ENCODE assay signal across 16 cellular contexts in genomic region chr10:15314482-15315070, GRCh38. TPM values are rescaled to one million over a fixed set of nuclear protein-coding genes. Genes with fewer than 3 reads are reported as not detected.
A peak's percentile ranks its signal among the peaks of the same experiment; 100 is the strongest.
DNase-seq lines count a peak whose midpoint lies in the region; ATAC-seq and FAIRE-seq lines count a peak whose summit lies in the region.
"Had no signal": no experiment of that assay in that cellular context is flagged by ENCODE, and none has a peak within 500 bp of the region (broad histone marks: within the 10 kb centered on the region; RNA-seq: fewer than 3 reads in every experiment).

No MANE protein-coding gene starts in this region.

- no peak overlapping the region for H3K4me3 Mint-ChIP-seq in stimulated activated effector memory CD8-positive, alpha-beta T cell treated with anti-CD3 and anti-CD28 coated beads, Interleukin-12 subunit alpha, Interleukin-12 subunit beta, amount 100 ng/mL, for 72 hours
- H3K4me3 Mint-ChIP-seq: B cell; CD4-positive, alpha-beta memory T cell; HFFc6 had no signal

- H3K27me3 ChIP-seq in H7 (ENCODE audit: control insufficient read depth, insufficient read depth, low read length) (no peaks in the 10 kb centered on the region), layer of hippocampus (ENCODE audit: control insufficient read depth, insufficient read depth, low read length) (no peaks in the 10 kb centered on the region), Karpas-422 (ENCODE audit: low read length) (no peaks in the 10 kb centered on the region), small intestine (ENCODE audit: control insufficient read depth in 2 of 2, insufficient read depth in 2 of 2, low read length in 2 of 2) (no peaks in the 10 kb centered on the region)
- H3K27me3 ChIP-seq: MG63, Peyer's patch had no signal

- peaks cover 5% of the 10 kb centered on the region for H3K4me1 Mint-ChIP-seq in stimulated activated effector memory CD8-positive, alpha-beta T cell treated with anti-CD3 and anti-CD28 coated beads, Interleukin-12 subunit alpha, Interleukin-12 subunit beta, amount 100 ng/mL, for 72 hours
- H3K4me1 Mint-ChIP-seq: B cell had no signal

- WGBS in small intestine, 3 donors = 92 to 96% (median 94%) methylated on average over 17 of the region's 17 CpGs

- H3K9ac ChIP-seq in Karpas-422 (ENCODE audit: low read length) = no peak overlapping the region

- no peak overlapping the region for H3K4me3 ChIP-seq in H7 (ENCODE audit: insufficient read depth, low read depth, low read length)
- H3K4me3 ChIP-seq in Karpas-422 (ENCODE audit: low read length) = no peak overlapping the region
- H3K4me3 ChIP-seq in small intestine (ENCODE audit: low read depth in 1 of 2, low read length in 2 of 2) = no peak overlapping the region
- H3K4me3 ChIP-seq: MG63, Peyer's patch had no signal

- no peak overlapping the region for H2AFZ ChIP-seq in Karpas-422 (ENCODE audit: low read length)

- H3K36me3 ChIP-seq in H7 (replicated peaks; ENCODE audit: control insufficient read depth, insufficient read depth, low read length) (no peaks in the 10 kb centered on the region), Karpas-422 (ENCODE audit: insufficient read depth, low read length) (no peaks in the 10 kb centered on the region), small intestine (ENCODE audit: control insufficient read depth in 2 of 2, insufficient read depth in 2 of 2, low read length in 2 of 2) (no peaks in the 10 kb centered on the region)
- H3K36me3 ChIP-seq: Peyer's patch had no signal

- no peaks in the 10 kb centered on the region for H3K9me2 ChIP-seq in Karpas-422 (replicated peaks; ENCODE audit: insufficient read depth, low read length)

- no peak overlapping the region for H3K27ac Mint-ChIP-seq in stimulated activated effector memory CD8-positive, alpha-beta T cell treated with anti-CD3 and anti-CD28 coated beads, Interleukin-12 subunit alpha, Interleukin-12 subunit beta, amount 100 ng/mL, for 72 hours
- H3K27ac Mint-ChIP-seq: B cell; CD4-positive, alpha-beta memory T cell; HFFc6 had no signal

- H3K4me1 ChIP-seq in Karpas-422 (ENCODE audit: low read length) = no peaks in the 10 kb centered on the region
- peaks cover 0 to 7% of the 10 kb centered on the region in 2 donors for H3K4me1 ChIP-seq in small intestine (ENCODE audit: control insufficient read depth in 2 of 2, insufficient read depth in 1 of 2, low read depth in 1 of 2, low read length in 1 of 2)

- H3K36me3 Mint-ChIP-seq in stimulated activated effector memory CD8-positive, alpha-beta T cell treated with anti-CD3 and anti-CD28 coated beads, Interleukin-12 subunit alpha, Interleukin-12 subunit beta, amount 100 ng/mL, for 72 hours = no peaks in the 10 kb centered on the region
- H3K36me3 Mint-ChIP-seq: CD4-positive, alpha-beta memory T cell had no signal

- H3K27ac ChIP-seq in layer of hippocampus (ENCODE audit: low read depth, low read length) = peak overlapping the region; percentile 88
- H3K27ac ChIP-seq in Karpas-422 (ENCODE audit: low read length) = no peak overlapping the region
- H3K27ac ChIP-seq in small intestine (ENCODE audit: low read depth in 1 of 2, low read length in 1 of 2) = no peak overlapping the region

- no peak overlapping the region for H3K4me2 ChIP-seq in Karpas-422 (ENCODE audit: low read depth, low read length, poor library complexity, severe bottlenecking)

- H3K9me3 Mint-ChIP-seq in stimulated activated effector memory CD8-positive, alpha-beta T cell treated with anti-CD3 and anti-CD28 coated beads, Interleukin-12 subunit alpha, Interleukin-12 subunit beta, amount 100 ng/mL, for 72 hours = no peaks in the 10 kb centered on the region
- H3K9me3 Mint-ChIP-seq: CD4-positive, alpha-beta memory T cell; HFFc6 had no signal

- DNase-seq in H7 = peak; percentile 26
- DNase-seq in cerebellar cortex (ENCODE audit: low spot score) = peak; percentile 75
- DNase-seq in stimulated activated effector memory CD8-positive, alpha-beta T cell treated with anti-CD3 and anti-CD28 coated beads, Interleukin-12 subunit alpha, Interleukin-12 subunit beta, amount 100 ng/mL, for 72 hours (ENCODE audit: low spot score in 2 of 2) = no peak
- DNase-seq in NCI-H82 treated with DMSO at 0.1 percent for 48 hours (lab: John Stamatoyannopoulos, UW; ENCODE audit: unreplicated experiment) = no peak
- no peak for DNase-seq in Karpas-422
- no peak for DNase-seq in small intestine
- DNase-seq: CD4-positive, alpha-beta memory T cell; HFFc6; KG1; MG63; NCI-H1105; NCI-H187 treated with DMSO at 0.1 percent for 48 hours; Peyer's patch had no signal

- FAIRE-seq in small intestine (lab: Jason Lieb, UNC) = no peak
- FAIRE-seq: H1 had no signal

- H4K20me1 ChIP-seq in Karpas-422 (ENCODE audit: insufficient read depth, low read depth, low read length) = no peaks in the 10 kb centered on the region

- H3K79me2 ChIP-seq in Karpas-422 (ENCODE audit: low read length) = no peaks in the 10 kb centered on the region

- H3K9me3 ChIP-seq in Karpas-422 (ENCODE audit: low read length) = no peaks in the 10 kb centered on the region
- no peaks in the 10 kb centered on the region for H3K9me3 ChIP-seq in small intestine (ENCODE audit: control insufficient read depth, low read depth)
- H3K9me3 ChIP-seq: MG63, Peyer's patch had no signal

- ATAC-seq in stimulated activated effector memory CD8-positive, alpha-beta T cell treated with anti-CD3 and anti-CD28 coated beads, Interleukin-12 subunit alpha, Interleukin-12 subunit beta, amount 100 ng/mL, for 72 hours = peak; percentile 17

RNA-seq across cellular contexts. Expression of gene FAM171A1, which starts 56.5 kb away (rescaled TPM):
- total RNA-seq in H7 (2014; rRNA removed; shearing (Covaris generic)) = 25.7 and 30.7 TPM in 2 replicates
- total RNA-seq in Karpas-422 (2014; rRNA removed; shearing (Covaris generic); ENCODE audit: low replicate concordance) = not detected in 2 replicates
- polyA plus RNA-seq in small intestine = 10 to 100 TPM in 1 of 3 donors, 1 to 10 TPM in 2; 9.2 to 28.4 (median 9.5) TPM
- total RNA-seq: B cell had no signal

Comparison
In these comparisons a context has a peak if more than half of its experiments do, and no peak if none do; other contexts are left out.
1. DNase-seq: peak in H7 (single experiment) and cerebellar cortex (single experiment); none in stimulated activated effector memory CD8-positive, alpha-beta T cell treated with anti-CD3 and anti-CD28 coated beads, Interleukin-12 subunit alpha, Interleukin-12 subunit beta, amount 100 ng/mL, for 72 hours (0 of 2), NCI-H82 treated with DMSO at 0.1 percent for 48 hours (single experiment), Karpas-422 (single experiment) and small intestine (single experiment).
2. RNA of gene FAM171A1, which starts 56.5 kb away (total RNA-seq): 25.7 to 30.7 TPM in H7; not detected in Karpas-422; every median in the first group is over 10 times any median in the second.